Comparison of ENCODE assay signal across 23 cellular contexts in genomic region chr20:41453006-41453950, GRCh38.
DNase-seq lines count a peak whose midpoint lies in the region; ATAC-seq and TF ChIP-seq lines count a peak whose summit lies in the region.
"Had no signal": no experiment of that assay in that cellular context is flagged by ENCODE, and none has a peak within 500 bp of the region (broad histone marks: within the 10 kb centered on the region; RNA-seq: fewer than 3 reads in every experiment).

No MANE protein-coding gene starts in this region.

- intact Hi-C loops in gastrocnemius medialis (cut with DNase I; ENCODE audit: low total_unique reads) = loop anchor here (10.0 kb wide), 1 partner anchor 242 kb away; no protein-coding TSS in a partner anchor

- TF ChIP-seq EP300 in upper lobe of left lung (IDR thresholded peaks at IDR 0.05) = no peak

- H3K4me3 ChIP-seq in gastrocnemius medialis = peak overlapping the region in 1 of 4 donors; percentile 2
- H3K4me3 ChIP-seq in upper lobe of left lung = no peak overlapping the region
- H3K4me3 ChIP-seq: breast epithelium, GM23248, Peyer's patch had no signal

- no peaks in the 10 kb centered on the region for H3K27me3 ChIP-seq in gastrocnemius medialis
- no peaks in the 10 kb centered on the region for H3K27me3 ChIP-seq in upper lobe of left lung
- H3K27me3 ChIP-seq: breast epithelium, neutrophil, Peyer's patch had no signal

- H3K27me3 Mint-ChIP-seq in brain = no peaks in the 10 kb centered on the region
- no peaks in the 10 kb centered on the region for H3K27me3 Mint-ChIP-seq in activated T-cell treated with anti-CD3 and anti-CD28 coated beads, Interleukin-2, amount 50 U/mL, for 24 hours
- H3K27me3 Mint-ChIP-seq: type B pancreatic cell had no signal

- no peak overlapping the region for H3K4me3 Mint-ChIP-seq in brain
- no peak overlapping the region for H3K4me3 Mint-ChIP-seq in activated T-cell treated with anti-CD3 and anti-CD28 coated beads, Interleukin-2, amount 50 U/mL, for 24 hours
- H3K4me3 Mint-ChIP-seq: endodermal cell, type B pancreatic cell had no signal

- peaks cover 29% of the 10 kb centered on the region for H3K4me1 Mint-ChIP-seq in brain
- H3K4me1 Mint-ChIP-seq in activated T-cell treated with anti-CD3 and anti-CD28 coated beads, Interleukin-2, amount 50 U/mL, for 24 hours (ENCODE audit: low read depth) = no peaks in the 10 kb centered on the region
- H3K4me1 Mint-ChIP-seq: endodermal cell had no signal

- H3K36me3 ChIP-seq in gastrocnemius medialis (peaks cover 0 to 50% of the 10 kb centered on the region in 2 donors), upper lobe of left lung (peaks cover 19 to 91% (median 53%) of the 10 kb centered on the region in 4 donors)
- H3K36me3 ChIP-seq: breast epithelium had no signal

- no peak for TF ChIP-seq POLR2A in gastrocnemius medialis (IDR thresholded peaks at IDR 0.05)
- TF ChIP-seq POLR2A in upper lobe of left lung (IDR thresholded peaks at IDR 0.05) = no peak

- peaks cover 92% of the 10 kb centered on the region for H3K36me3 Mint-ChIP-seq in brain
- peaks cover 91% of the 10 kb centered on the region for H3K36me3 Mint-ChIP-seq in activated T-cell treated with anti-CD3 and anti-CD28 coated beads, Interleukin-2, amount 50 U/mL, for 24 hours (ENCODE audit: low read depth)

- H3K27ac Mint-ChIP-seq in brain = peak overlapping the region in 4 of 5 experiments; percentile 18 to 84 (median 49)
- no peak overlapping the region for H3K27ac Mint-ChIP-seq in activated T-cell treated with anti-CD3 and anti-CD28 coated beads, Interleukin-2, amount 50 U/mL, for 24 hours
- H3K27ac Mint-ChIP-seq: type B pancreatic cell had no signal

- no peaks in the 10 kb centered on the region for H3K9me3 ChIP-seq in gastrocnemius medialis
- no peaks in the 10 kb centered on the region for H3K9me3 ChIP-seq in upper lobe of left lung
- H3K9me3 ChIP-seq: breast epithelium, neutrophil, Peyer's patch had no signal

- H3K9me3 Mint-ChIP-seq in brain = no peaks in the 10 kb centered on the region
- no peaks in the 10 kb centered on the region for H3K9me3 Mint-ChIP-seq in activated T-cell treated with anti-CD3 and anti-CD28 coated beads, Interleukin-2, amount 50 U/mL, for 24 hours
- H3K9me3 Mint-ChIP-seq: endodermal cell, type B pancreatic cell had no signal

- peak; percentile 82 to 83 for ATAC-seq in gastrocnemius medialis
- no peak for ATAC-seq in upper lobe of left lung (ENCODE audit: low FRiP score in 2 of 2)
- ATAC-seq in GM21825 (IDR thresholded peaks at IDR 0.05; ENCODE audit: unreplicated experiment) = no peak

- H3K27ac ChIP-seq in gastrocnemius medialis = peak overlapping the region; percentile 74 to 85 (median 80)
- no peak overlapping the region for H3K27ac ChIP-seq in upper lobe of left lung
- H3K27ac ChIP-seq: breast epithelium, GM23248, neutrophil, Peyer's patch, VCaP had no signal

- TF ChIP-seq CTCF in brain (conservative IDR thresholded peaks at IDR 0.05) = no peak
- TF ChIP-seq CTCF in gastrocnemius medialis (IDR thresholded peaks at IDR 0.05 in 4 of 5, conservative IDR thresholded peaks at IDR 0.05 in 1 of 5) = no peak
- no peak for TF ChIP-seq CTCF in upper lobe of left lung (IDR thresholded peaks at IDR 0.05)

- 87 to 89% methylated on average over 10 to 12 of the region's 12 CpGs for WGBS in upper lobe of left lung, 2 donors

- H3K4me1 ChIP-seq in gastrocnemius medialis (peaks cover 25 to 44% of the 10 kb centered on the region in 2 donors), upper lobe of left lung (no peaks in the 10 kb centered on the region)
- H3K4me1 ChIP-seq: breast epithelium, Peyer's patch had no signal

- in situ Hi-C loops in gastrocnemius medialis (cut with MboI; ENCODE audit: low sequenced_read_pairs in 4 of 4) = no loop called here

- DNase-seq in NCI-H524 (lab: John Stamatoyannopoulos, UW) (peak; percentile 39 to 82), NCI-H524 treated with DMSO at 0.1 percent for 48 hours (lab: John Stamatoyannopoulos, UW) (no peak), NCI-H446 treated with DMSO at 0.1 percent for 48 hours (lab: John Stamatoyannopoulos, UW) (peak; percentile 57), gastrocnemius medialis (peak; percentile 65 to 71), upper lobe of left lung (no peak)
- DNase-seq in activated T-cell treated with anti-CD3 and anti-CD28 coated beads, Interleukin-2, amount 50 U/mL, for 24 hours = no peak
- DNase-seq: 8988T; activated CD8-positive, alpha-beta memory T cell treated with anti-CD3 and anti-CD28 coated beads, Interleukin-2, amount 50 U/mL, for 48 hours; activated effector memory CD4-positive, alpha-beta T cell treated with anti-CD3 and anti-CD28 coated beads, Interleukin-2, amount 50 U/mL, for 16 hours; COR-L47; cortex of kidney; endodermal cell; GM23248; NCI-H1694 treated with DMSO at 0.1 percent for 48 hours; NCI-H2227 treated with DMSO at 0.1 percent for 48 hours; NCI-H82; Peyer's patch had no signal

Comparison
In these comparisons a context has a peak if more than half of its experiments do, and no peak if none do; other contexts are left out.
1. DNase-seq: peak in NCI-H524 (2 of 2), NCI-H446 treated with DMSO at 0.1 percent for 48 hours (single experiment) and gastrocnemius medialis (2 of 2); none in NCI-H524 treated with DMSO at 0.1 percent for 48 hours (single experiment), upper lobe of left lung (0 of 2) and activated T-cell treated with anti-CD3 and anti-CD28 coated beads, Interleukin-2, amount 50 U/mL, for 24 hours (single experiment).
2. ATAC-seq: peak in gastrocnemius medialis (2 of 2); none in upper lobe of left lung (0 of 2) and GM21825 (single experiment).
3. H3K27ac ChIP-seq: peak in gastrocnemius medialis (4 of 4); none in upper lobe of left lung (0 of 4).